Comparison of ENCODE assay signal across 1 cellular context in the genomic region with DNA sequence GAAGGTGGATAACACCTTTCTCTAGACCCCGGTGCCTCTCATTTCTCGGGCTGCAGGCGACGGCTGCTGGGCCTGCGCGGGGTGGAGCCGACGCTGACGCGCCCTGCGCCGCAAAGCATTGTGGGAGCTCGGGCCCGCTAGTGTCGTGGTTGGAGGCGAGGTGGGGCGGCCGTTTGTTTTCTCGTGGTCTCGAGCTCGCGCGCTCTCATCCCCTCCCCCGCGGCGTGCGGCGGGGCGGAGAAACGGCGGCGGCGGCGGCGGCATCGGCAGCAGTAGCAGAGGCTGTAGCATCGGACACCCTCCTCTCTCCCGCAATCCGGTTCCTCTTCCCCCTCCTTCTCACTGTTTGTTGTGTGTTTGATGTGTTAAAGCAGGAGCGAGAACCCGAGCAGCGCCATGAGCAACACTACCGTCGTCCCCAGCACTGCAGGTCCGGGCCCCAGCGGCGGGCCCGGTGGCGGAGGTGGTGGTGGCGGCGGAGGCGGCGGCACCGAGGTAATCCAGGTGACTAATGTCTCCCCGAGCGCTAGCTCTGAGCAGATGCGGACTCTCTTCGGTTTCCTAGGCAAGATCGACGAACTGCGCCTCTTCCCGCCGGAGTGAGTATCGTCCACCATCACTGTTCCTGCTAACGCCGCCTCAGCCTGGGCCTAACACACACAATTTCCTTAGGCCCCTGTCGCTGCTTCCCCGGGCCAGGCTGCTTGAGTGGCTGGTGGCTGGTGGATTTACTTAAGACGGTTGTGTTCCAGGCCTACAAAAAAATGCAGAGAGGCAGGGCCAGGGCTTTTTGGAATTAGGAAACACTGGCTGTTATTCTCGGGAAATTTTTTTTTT.
A peak's percentile ranks its signal among the peaks of the same experiment; 100 is the strongest.
TF ChIP-seq lines count a peak whose summit lies in the region.

TSS of gene SRSF11 (plus strand) at position 140 of the 837 bp plus-strand sequence. CDS start at position 397, 257 bp downstream.

TF ChIP-seq in HEK293, 187 proteins besides CTCF, POLR2A, EP300 and RAD21 (continued from another document and continues in another):
- no peak for TF ChIP-seq SETDB1 (IDR thresholded peaks at IDR 0.05; ENCODE audit: insufficient read length, low read length)
- TF ChIP-seq INSM2 (tag by site-specific recombination; IDR thresholded peaks at IDR 0.05): no peak
- no peak for TF ChIP-seq IKZF3 (tag by site-specific recombination; IDR thresholded peaks at IDR 0.05)
- peak; percentile 56; the same call in 1 of the 2 replicates for TF ChIP-seq ZFP69B (tag by site-specific recombination; IDR thresholded peaks at IDR 0.05)
- no peak for TF ChIP-seq ZNF280C (tag by site-specific recombination; IDR thresholded peaks at IDR 0.05)
- no peak for TF ChIP-seq ZNF510 (tag by site-specific recombination; IDR thresholded peaks at IDR 0.05; ENCODE audit: insufficient replicate concordance)
- 0 out of 2 replicates have a peak, but pooled peaks have one; percentile 5 for TF ChIP-seq ZNF596 (tag by site-specific recombination; IDR thresholded peaks at IDR 0.05)
- TF ChIP-seq, protein P1, sequence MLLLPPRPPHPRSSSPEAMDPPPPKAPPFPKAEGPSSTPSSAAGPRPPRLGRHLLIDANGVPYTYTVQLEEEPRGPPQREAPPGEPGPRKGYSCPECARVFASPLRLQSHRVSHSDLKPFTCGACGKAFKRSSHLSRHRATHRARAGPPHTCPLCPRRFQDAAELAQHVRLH (tag by site-specific recombination; IDR thresholded peaks at IDR 0.05): no peak
- no peak for TF ChIP-seq ZNF202 (tag by site-specific recombination; IDR thresholded peaks at IDR 0.05; ENCODE audit: borderline replicate concordance)
- TF ChIP-seq ZNF2 (tag by site-specific recombination; IDR thresholded peaks at IDR 0.05): peak; percentile 88
- no peak for TF ChIP-seq ZNF133 (tag by site-specific recombination; IDR thresholded peaks at IDR 0.05)
- TF ChIP-seq HOXC10 (CRISPR knock-in tag; IDR thresholded peaks at IDR 0.05): no peak
- TF ChIP-seq, protein P2, sequence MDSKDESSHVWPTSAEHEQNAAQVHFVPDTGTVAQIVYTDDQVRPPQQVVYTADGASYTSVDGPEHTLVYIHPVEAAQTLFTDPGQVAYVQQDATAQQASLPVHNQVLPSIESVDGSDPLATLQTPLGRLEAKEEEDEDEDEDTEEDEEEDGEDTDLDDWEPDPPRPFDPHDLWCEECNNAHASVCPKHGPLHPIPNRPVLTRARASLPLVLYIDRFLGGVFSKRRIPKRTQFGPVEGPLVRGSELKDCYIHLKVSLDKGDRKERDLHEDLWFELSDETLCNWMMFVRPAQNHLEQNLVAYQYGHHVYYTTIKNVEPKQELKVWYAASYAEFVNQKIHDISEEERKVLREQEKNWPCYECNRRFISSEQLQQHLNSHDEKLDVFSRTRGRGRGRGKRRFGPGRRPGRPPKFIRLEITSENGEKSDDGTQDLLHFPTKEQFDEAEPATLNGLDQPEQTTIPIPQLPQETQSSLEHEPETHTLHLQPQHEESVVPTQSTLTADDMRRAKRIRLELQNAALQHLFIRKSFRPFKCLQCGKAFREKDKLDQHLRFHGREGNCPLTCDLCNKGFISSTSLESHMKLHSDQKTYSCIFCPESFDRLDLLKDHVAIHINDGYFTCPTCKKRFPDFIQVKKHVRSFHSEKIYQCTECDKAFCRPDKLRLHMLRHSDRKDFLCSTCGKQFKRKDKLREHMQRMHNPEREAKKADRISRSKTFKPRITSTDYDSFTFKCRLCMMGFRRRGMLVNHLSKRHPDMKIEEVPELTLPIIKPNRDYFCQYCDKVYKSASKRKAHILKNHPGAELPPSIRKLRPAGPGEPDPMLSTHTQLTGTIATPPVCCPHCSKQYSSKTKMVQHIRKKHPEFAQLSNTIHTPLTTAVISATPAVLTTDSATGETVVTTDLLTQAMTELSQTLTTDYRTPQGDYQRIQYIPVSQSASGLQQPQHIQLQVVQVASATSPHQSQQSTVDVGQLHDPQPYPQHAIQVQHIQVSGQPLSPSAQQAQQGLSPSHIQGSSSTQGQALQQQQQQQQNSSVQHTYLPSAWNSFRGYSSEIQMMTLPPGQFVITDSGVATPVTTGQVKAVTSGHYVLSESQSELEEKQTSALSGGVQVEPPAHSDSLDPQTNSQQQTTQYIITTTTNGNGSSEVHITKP (tag by site-specific recombination; IDR thresholded peaks at IDR 0.05): no peak; the same call in 1 of the 2 replicates
- no peak for TF ChIP-seq ZNF19 (tag by site-specific recombination; IDR thresholded peaks at IDR 0.05; ENCODE audit: low read depth)
- no peak for TF ChIP-seq ZNF157 (tag by site-specific recombination; IDR thresholded peaks at IDR 0.05)
- TF ChIP-seq ZNF776 (tag by site-specific recombination; IDR thresholded peaks at IDR 0.05; ENCODE audit: borderline replicate concordance): no peak
- TF ChIP-seq, protein P3, sequence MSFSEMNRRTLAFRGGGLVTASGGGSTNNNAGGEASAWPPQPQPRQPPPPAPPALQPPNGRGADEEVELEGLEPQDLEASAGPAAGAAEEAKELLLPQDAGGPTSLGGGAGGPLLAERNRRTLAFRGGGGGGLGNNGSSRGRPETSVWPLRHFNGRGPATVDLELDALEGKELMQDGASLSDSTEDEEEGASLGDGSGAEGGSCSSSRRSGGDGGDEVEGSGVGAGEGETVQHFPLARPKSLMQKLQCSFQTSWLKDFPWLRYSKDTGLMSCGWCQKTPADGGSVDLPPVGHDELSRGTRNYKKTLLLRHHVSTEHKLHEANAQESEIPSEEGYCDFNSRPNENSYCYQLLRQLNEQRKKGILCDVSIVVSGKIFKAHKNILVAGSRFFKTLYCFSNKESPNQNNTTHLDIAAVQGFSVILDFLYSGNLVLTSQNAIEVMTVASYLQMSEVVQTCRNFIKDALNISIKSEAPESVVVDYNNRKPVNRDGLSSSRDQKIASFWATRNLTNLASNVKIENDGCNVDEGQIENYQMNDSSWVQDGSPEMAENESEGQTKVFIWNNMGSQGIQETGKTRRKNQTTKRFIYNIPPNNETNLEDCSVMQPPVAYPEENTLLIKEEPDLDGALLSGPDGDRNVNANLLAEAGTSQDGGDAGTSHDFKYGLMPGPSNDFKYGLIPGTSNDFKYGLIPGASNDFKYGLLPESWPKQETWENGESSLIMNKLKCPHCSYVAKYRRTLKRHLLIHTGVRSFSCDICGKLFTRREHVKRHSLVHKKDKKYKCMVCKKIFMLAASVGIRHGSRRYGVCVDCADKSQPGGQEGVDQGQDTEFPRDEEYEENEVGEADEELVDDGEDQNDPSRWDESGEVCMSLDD (tag by site-specific recombination; IDR thresholded peaks at IDR 0.05): no peak
- TF ChIP-seq SP2 (tag by site-specific recombination; IDR thresholded peaks at IDR 0.05): peak; percentile 53
- TF ChIP-seq, protein P4, sequence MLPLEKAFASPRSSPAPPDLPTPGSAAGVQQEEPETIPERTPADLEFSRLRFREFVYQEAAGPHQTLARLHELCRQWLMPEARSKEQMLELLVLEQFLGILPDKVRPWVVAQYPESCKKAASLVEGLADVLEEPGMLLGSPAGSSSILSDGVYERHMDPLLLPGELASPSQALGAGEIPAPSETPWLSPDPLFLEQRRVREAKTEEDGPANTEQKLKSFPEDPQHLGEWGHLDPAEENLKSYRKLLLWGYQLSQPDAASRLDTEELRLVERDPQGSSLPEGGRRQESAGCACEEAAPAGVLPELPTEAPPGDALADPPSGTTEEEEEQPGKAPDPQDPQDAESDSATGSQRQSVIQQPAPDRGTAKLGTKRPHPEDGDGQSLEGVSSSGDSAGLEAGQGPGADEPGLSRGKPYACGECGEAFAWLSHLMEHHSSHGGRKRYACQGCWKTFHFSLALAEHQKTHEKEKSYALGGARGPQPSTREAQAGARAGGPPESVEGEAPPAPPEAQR (tag by site-specific recombination; IDR thresholded peaks at IDR 0.05): no peak
- no peak for TF ChIP-seq ZNF544 (tag by site-specific recombination; IDR thresholded peaks at IDR 0.05)
- no peak for TF ChIP-seq TCF7L2 (IDR thresholded peaks at IDR 0.05; ENCODE audit: borderline replicate concordance, low read depth, low read length)
- TF ChIP-seq ZBTB8A (tag by site-specific recombination; IDR thresholded peaks at IDR 0.05): peak; percentile 21
- TF ChIP-seq ZNF629 (tag by site-specific recombination; IDR thresholded peaks at IDR 0.05): peak; percentile 55
- TF ChIP-seq BCL11A (tag by site-specific recombination; IDR thresholded peaks at IDR 0.05; ENCODE audit: low read depth): no peak
- TF ChIP-seq TSHZ1 (tag by site-specific recombination; IDR thresholded peaks at IDR 0.05; ENCODE audit: borderline replicate concordance): no peak
- peak; percentile 62; the same call in 1 of the 2 replicates for TF ChIP-seq YY1 (tag by site-specific recombination; IDR thresholded peaks at IDR 0.05)
- no peak for TF ChIP-seq ZNF426 (tag by site-specific recombination; IDR thresholded peaks at IDR 0.05)
- no peak for TF ChIP-seq ZNF248 (tag by site-specific recombination; IDR thresholded peaks at IDR 0.05)
- no peak for TF ChIP-seq ZNF146 (tag by site-specific recombination; IDR thresholded peaks at IDR 0.05)
- TF ChIP-seq, protein P5, sequence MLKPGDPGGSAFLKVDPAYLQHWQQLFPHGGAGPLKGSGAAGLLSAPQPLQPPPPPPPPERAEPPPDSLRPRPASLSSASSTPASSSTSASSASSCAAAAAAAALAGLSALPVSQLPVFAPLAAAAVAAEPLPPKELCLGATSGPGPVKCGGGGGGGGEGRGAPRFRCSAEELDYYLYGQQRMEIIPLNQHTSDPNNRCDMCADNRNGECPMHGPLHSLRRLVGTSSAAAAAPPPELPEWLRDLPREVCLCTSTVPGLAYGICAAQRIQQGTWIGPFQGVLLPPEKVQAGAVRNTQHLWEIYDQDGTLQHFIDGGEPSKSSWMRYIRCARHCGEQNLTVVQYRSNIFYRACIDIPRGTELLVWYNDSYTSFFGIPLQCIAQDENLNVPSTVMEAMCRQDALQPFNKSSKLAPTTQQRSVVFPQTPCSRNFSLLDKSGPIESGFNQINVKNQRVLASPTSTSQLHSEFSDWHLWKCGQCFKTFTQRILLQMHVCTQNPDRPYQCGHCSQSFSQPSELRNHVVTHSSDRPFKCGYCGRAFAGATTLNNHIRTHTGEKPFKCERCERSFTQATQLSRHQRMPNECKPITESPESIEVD (tag by site-specific recombination; IDR thresholded peaks at IDR 0.05): no peak
- TF ChIP-seq ZNF521 (tag by site-specific recombination; IDR thresholded peaks at IDR 0.05): no peak
- TF ChIP-seq ZNF416 (tag by site-specific recombination; IDR thresholded peaks at IDR 0.05): no peak
- TF ChIP-seq ZNF324 (tag by site-specific recombination; IDR thresholded peaks at IDR 0.05): 0 out of 2 replicates have a peak, but pooled peaks have one; percentile 24
- TF ChIP-seq ZNF529 (tag by site-specific recombination; IDR thresholded peaks at IDR 0.05; ENCODE audit: insufficient replicate concordance): no peak
- TF ChIP-seq ZNF391 (tag by site-specific recombination; IDR thresholded peaks at IDR 0.05; ENCODE audit: borderline replicate concordance, low read depth): peak; percentile 57; the same call in 1 of the 2 replicates
- peak; percentile 50 for TF ChIP-seq SP3 (tag by site-specific recombination; IDR thresholded peaks at IDR 0.05)
- TF ChIP-seq ZIC2 (tag by site-specific recombination; IDR thresholded peaks at IDR 0.05): no peak; the same call in 1 of the 2 replicates
- peak; percentile 47; the same call in 1 of the 2 replicates for TF ChIP-seq GLI4 (tag by site-specific recombination; IDR thresholded peaks at IDR 0.05)
